19 cellular contexts compared by ENCODE assay signal in the genomic region with DNA sequence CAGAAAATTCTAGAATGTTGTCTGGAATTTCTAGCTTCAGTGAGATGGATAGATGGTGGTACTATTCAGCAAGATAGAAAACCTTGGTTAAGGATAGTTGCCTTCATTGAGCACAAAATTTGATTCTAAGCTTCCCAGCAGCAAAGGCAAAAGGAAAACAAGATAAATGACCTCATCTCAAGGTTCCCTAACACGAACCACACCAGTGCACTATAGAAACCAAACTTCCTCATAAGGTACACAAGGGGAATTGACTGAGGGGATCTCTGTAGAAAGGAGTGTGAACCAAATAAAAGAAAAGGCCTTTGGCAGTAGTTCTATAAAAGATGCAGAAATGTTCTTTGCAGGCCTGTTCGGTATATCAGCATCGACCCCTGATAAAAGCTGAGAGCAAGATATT.
"Had no signal": no experiment of that assay in that cellular context is flagged by ENCODE, and none has a peak within 500 bp of the region (broad histone marks: within the 10 kb centered on the region; RNA-seq: fewer than 3 reads in every experiment).

No MANE protein-coding gene starts in this region.

- H3K4me2 ChIP-seq: hepatocyte had no signal

- H3K4me1 ChIP-seq: breast epithelium, testis had no signal

- H3K27ac Mint-ChIP-seq: activated CD4-positive, alpha-beta memory T cell treated with anti-CD3 and anti-CD28 coated beads, Interleukin-2, amount 10 ng/mL, durations not matched to agents 7 days and 5 days; activated naive CD8-positive, alpha-beta T cell treated with anti-CD3 and anti-CD28 coated beads, Interleukin-2, amount 10 ng/mL, durations not matched to agents 7 days and 5 days; endodermal cell; stimulated activated naive CD8-positive, alpha-beta T cell treated with anti-CD3 and anti-CD28 coated beads, Interleukin-15, Interleukin-2, amounts not matched to agents 100 ng/mL and 50 ng/mL, for 24 hours had no signal

- H3K4me3 Mint-ChIP-seq: activated CD4-positive, alpha-beta memory T cell treated with anti-CD3 and anti-CD28 coated beads, Interleukin-2, amount 10 ng/mL, durations not matched to agents 7 days and 5 days; activated naive CD8-positive, alpha-beta T cell treated with anti-CD3 and anti-CD28 coated beads, Interleukin-2, amount 10 ng/mL, durations not matched to agents 7 days and 5 days; endodermal cell; neural crest cell; stimulated activated naive CD8-positive, alpha-beta T cell treated with anti-CD3 and anti-CD28 coated beads, Interleukin-15, Interleukin-2, amounts not matched to agents 100 ng/mL and 50 ng/mL, for 24 hours had no signal

- H3K27ac ChIP-seq: breast epithelium, hepatocyte, ovary, testis, VCaP had no signal

- DNase-seq: activated CD4-positive, alpha-beta memory T cell treated with anti-CD3 and anti-CD28 coated beads, Interleukin-2, amount 10 ng/mL, durations not matched to agents 7 days and 5 days; activated gamma-delta T cell treated with Interleukin-2 at 50 U/mL for 16 hours; activated naive CD8-positive, alpha-beta T cell treated with anti-CD3 and anti-CD28 coated beads, Interleukin-2, amount 10 ng/mL, durations not matched to agents 7 days and 5 days; activated T-cell treated with anti-CD3 and anti-CD28 coated beads, Interleukin-2, amount 50 U/mL, for 48 hours; anterior cingulate cortex; endodermal cell; erythroblast; kidney; left ventricle myocardium superior; mesendoderm; ovary; stimulated activated CD4-positive, alpha-beta T cell treated with anti-CD3 and anti-CD28 coated beads, Interleukin-2, amount 100 ng/mL, for 48 hours; testis had no signal

- H3K27me3 Mint-ChIP-seq: activated CD4-positive, alpha-beta memory T cell treated with anti-CD3 and anti-CD28 coated beads, Interleukin-2, amount 10 ng/mL, durations not matched to agents 7 days and 5 days; activated naive CD8-positive, alpha-beta T cell treated with anti-CD3 and anti-CD28 coated beads, Interleukin-2, amount 10 ng/mL, durations not matched to agents 7 days and 5 days had no signal

- H3K4me1 Mint-ChIP-seq: activated CD4-positive, alpha-beta memory T cell treated with anti-CD3 and anti-CD28 coated beads, Interleukin-2, amount 10 ng/mL, durations not matched to agents 7 days and 5 days; activated naive CD8-positive, alpha-beta T cell treated with anti-CD3 and anti-CD28 coated beads, Interleukin-2, amount 10 ng/mL, durations not matched to agents 7 days and 5 days had no signal

- H3K36me3 ChIP-seq: breast epithelium, ovary had no signal

- ATAC-seq: left ventricle myocardium superior had no signal

- H3K4me3 ChIP-seq: breast epithelium, hepatocyte, ovary, testis had no signal

- H3K27me3 ChIP-seq: breast epithelium, hepatocyte, ovary, testis had no signal

- FAIRE-seq: kidney, urothelium cell line had no signal

- H3K9me3 ChIP-seq: ovary, testis had no signal
